Comparison of ENCODE assay signal across 1 cellular context in genomic region chr14:92517761-92518160, GRCh38.
TF ChIP-seq lines count a peak whose summit lies in the region.

No MANE protein-coding gene starts in this region.

TF ChIP-seq in IMR-90, 13 proteins besides CTCF, POLR2A, EP300 and RAD21:
- no peak for TF ChIP-seq MAZ (IDR thresholded peaks at IDR 0.05; ENCODE audit: borderline replicate concordance, low read depth, low read length)
- TF ChIP-seq NFE2L2 (IDR thresholded peaks at IDR 0.05; ENCODE audit: low read depth, low read length), result no peak
- TF ChIP-seq CHD1 (IDR thresholded peaks at IDR 0.05; ENCODE audit: low read depth, low read length), result no peak
- TF ChIP-seq BHLHE40 (IDR thresholded peaks at IDR 0.05; ENCODE audit: low read depth, low read length), result no peak
- TF ChIP-seq MXI1 (IDR thresholded peaks at IDR 0.05; ENCODE audit: borderline replicate concordance, low read depth, low read length), result no peak
- TF ChIP-seq FOS (IDR thresholded peaks at IDR 0.05; ENCODE audit: low read depth, low read length), result no peak
